ENCODE assay signal across 1 cellular context in genomic region chr9:110252509-110253139, GRCh38.
TF ChIP-seq lines count a peak whose summit lies in the region.

No MANE protein-coding gene starts in this region.

TF ChIP-seq in liver, 16 proteins besides CTCF, POLR2A, EP300 and RAD21 (continued from another document):
- no peak for TF ChIP-seq REST (IDR thresholded peaks at IDR 0.05)
- TF ChIP-seq FOXA2 (IDR thresholded peaks at IDR 0.05): no peak
